ENCODE assay signal across 10 cellular contexts in the genomic region with DNA sequence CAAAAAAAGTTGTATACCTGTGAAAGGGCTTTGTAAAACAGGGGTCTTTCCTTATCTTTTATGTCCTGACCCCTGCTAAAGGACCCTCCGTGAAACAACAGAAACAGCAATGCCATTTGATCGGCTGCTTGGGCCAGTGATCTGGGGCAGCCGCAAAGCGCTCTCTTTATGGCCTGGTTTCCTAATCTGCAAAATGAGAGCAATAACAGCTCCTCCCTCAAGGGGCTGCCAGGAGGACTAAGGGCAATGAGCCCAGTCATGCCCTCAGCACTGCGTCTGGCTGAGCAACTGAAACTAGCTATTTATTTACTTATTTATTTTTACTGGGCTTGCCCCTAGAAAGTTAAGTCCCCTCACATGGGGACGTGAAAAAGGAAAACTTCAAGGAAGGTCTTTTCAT. TPM values are rescaled to one million over a fixed set of nuclear protein-coding genes. Genes with fewer than 3 reads are reported as not detected.
DNase-seq lines count a peak whose midpoint lies in the region; ATAC-seq and FAIRE-seq lines count a peak whose summit lies in the region.
"Had no signal": no experiment of that assay in that cellular context is flagged by ENCODE, and none has a peak within 500 bp of the region (broad histone marks: within the 10 kb centered on the region; RNA-seq: fewer than 3 reads in every experiment).

No MANE protein-coding gene starts in this region.

- H3K27me3 ChIP-seq in muscle layer of duodenum (ENCODE audit: low read depth, low read length) = no peaks in the 10 kb centered on the region

- peaks cover 16% of the 10 kb centered on the region for H3K27me3 Mint-ChIP-seq in T-helper 17 cell
- H3K27me3 Mint-ChIP-seq in activated T-cell treated with anti-CD3 and anti-CD28 coated beads, Interleukin-2, amount 50 U/mL, for 24 hours = peaks cover 11% of the 10 kb centered on the region

- no peak overlapping the region for H3K27ac Mint-ChIP-seq in T-helper 17 cell
- H3K27ac Mint-ChIP-seq in activated T-cell treated with anti-CD3 and anti-CD28 coated beads, Interleukin-2, amount 50 U/mL, for 24 hours = no peak overlapping the region
- H3K27ac Mint-ChIP-seq: mesothelial cell of epicardium had no signal

- H3K36me3 Mint-ChIP-seq in T-helper 17 cell (ENCODE audit: low read depth) = peaks cover 3% of the 10 kb centered on the region
- H3K36me3 Mint-ChIP-seq in activated T-cell treated with anti-CD3 and anti-CD28 coated beads, Interleukin-2, amount 50 U/mL, for 24 hours (ENCODE audit: low read depth) = no peaks in the 10 kb centered on the region

- peaks cover 3% of the 10 kb centered on the region for H3K4me1 Mint-ChIP-seq in T-helper 17 cell
- H3K4me1 Mint-ChIP-seq in activated T-cell treated with anti-CD3 and anti-CD28 coated beads, Interleukin-2, amount 50 U/mL, for 24 hours (ENCODE audit: low read depth) = peaks cover 7% of the 10 kb centered on the region
- H3K4me1 Mint-ChIP-seq: mesothelial cell of epicardium had no signal

- no peak overlapping the region for H3K4me3 ChIP-seq in muscle layer of duodenum (ENCODE audit: low read depth in 1 of 2, low read length in 2 of 2)

- H3K4me1 ChIP-seq in muscle layer of duodenum (ENCODE audit: control insufficient read depth in 1 of 2, insufficient read depth in 2 of 2, low read length in 2 of 2) = peaks cover 0 to 9% of the 10 kb centered on the region in 2 donors

- no peak for ATAC-seq in HG03095 (IDR thresholded peaks at IDR 0.05; ENCODE audit: unreplicated experiment)
- no peak for ATAC-seq in T-helper 17 cell

- no peak for FAIRE-seq in HTR-8/SVneo (lab: Jason Lieb, UNC)

- no peak overlapping the region for H3K4me3 Mint-ChIP-seq in T-helper 17 cell
- H3K4me3 Mint-ChIP-seq in activated T-cell treated with anti-CD3 and anti-CD28 coated beads, Interleukin-2, amount 50 U/mL, for 24 hours = no peak overlapping the region
- H3K4me3 Mint-ChIP-seq: mesothelial cell of epicardium had no signal

- peaks cover 5 to 18% of the 10 kb centered on the region in 2 donors for H3K36me3 ChIP-seq in muscle layer of duodenum (ENCODE audit: control insufficient read depth in 1 of 2, insufficient read depth in 2 of 2, low read length in 2 of 2)

- no peaks in the 10 kb centered on the region for H3K9me3 Mint-ChIP-seq in activated T-cell treated with anti-CD3 and anti-CD28 coated beads, Interleukin-2, amount 50 U/mL, for 24 hours

- H3K27ac ChIP-seq in cingulate gyrus (ENCODE audit: low read depth, low read length) = peak overlapping the region; percentile 33
- H3K27ac ChIP-seq in muscle layer of duodenum (ENCODE audit: low read length) = peak overlapping the region; percentile 71

- H3K9me3 ChIP-seq in muscle layer of duodenum (ENCODE audit: control insufficient read depth in 1 of 2, low read length in 2 of 2) (no peaks in the 10 kb centered on the region), T-helper 17 cell (ENCODE audit: control insufficient read depth, low read length, poor library complexity, severe bottlenecking) (no peaks in the 10 kb centered on the region)

- peak; percentile 63 for DNase-seq in GM03348 (ENCODE audit: low spot score)
- DNase-seq in NCI-H2107 (lab: John Stamatoyannopoulos, UW) = peak; percentile 70
- no peak for DNase-seq in HTR-8/SVneo (ENCODE audit: insufficient read length, low spot score)
- no peak for DNase-seq in T-helper 17 cell
- no peak for DNase-seq in activated T-cell treated with anti-CD3 and anti-CD28 coated beads, Interleukin-2, amount 50 U/mL, for 24 hours
- DNase-seq: activated naive CD4-positive, alpha-beta T cell had no signal

RNA-seq across cellular contexts. Expression of a gene that starts 18.3 kb away (rescaled TPM):
- total RNA-seq in T-helper 17 cell = under 1 TPM; 0.22 to 0.39 TPM

RNA-seq across cellular contexts. Expression of a gene that starts 39.3 kb away (rescaled TPM):
- 10 to 100 TPM; 62.6 to 73.0 TPM for total RNA-seq in T-helper 17 cell

RNA-seq across cellular contexts. Expression of a gene that starts 39.7 kb away (rescaled TPM):
- 1 to 10 TPM; 6.1 to 6.5 TPM for total RNA-seq in T-helper 17 cell

Comparison
In these comparisons a context has a peak if more than half of its experiments do, and no peak if none do; other contexts are left out.
1. DNase-seq: peak in GM03348 (single experiment) and NCI-H2107 (single experiment); none in HTR-8/SVneo (single experiment), T-helper 17 cell (0 of 3) and activated T-cell treated with anti-CD3 and anti-CD28 coated beads, Interleukin-2, amount 50 U/mL, for 24 hours (single experiment).